ENCODE assay signal across 24 cellular contexts in genomic region chr1:236388332-236388731, GRCh38. TPM values are rescaled to one million over a fixed set of nuclear protein-coding genes. Genes with fewer than 3 reads are reported as not detected.
DNase-seq lines count a peak whose midpoint lies in the region; ATAC-seq, FAIRE-seq and TF ChIP-seq lines count a peak whose summit lies in the region.
"Had no signal": no experiment of that assay in that cellular context is flagged by ENCODE, and none has a peak within 500 bp of the region (broad histone marks: within the 10 kb centered on the region; RNA-seq: fewer than 3 reads in every experiment).

No MANE protein-coding gene starts in this region.

- no peaks in the 10 kb centered on the region for H3K9me3 Mint-ChIP-seq in activated CD4-positive, alpha-beta T cell treated with anti-CD3 and anti-CD28 coated beads, Interleukin-2, amount 10 ng/mL, durations not matched to agents 24 days and 14 days
- no peaks in the 10 kb centered on the region for H3K9me3 Mint-ChIP-seq in activated CD4-positive, alpha-beta T cell treated with anti-CD3 and anti-CD28 coated beads for 36 hours (ENCODE audit: low read depth)
- no peaks in the 10 kb centered on the region for H3K9me3 Mint-ChIP-seq in osteocyte (ENCODE audit: unreplicated experiment)
- H3K9me3 Mint-ChIP-seq: CD4-positive, alpha-beta T cell; CD8-positive, alpha-beta T cell had no signal

- H3K27me3 Mint-ChIP-seq in activated CD4-positive, alpha-beta T cell treated with anti-CD3 and anti-CD28 coated beads, Interleukin-2, amount 10 ng/mL, durations not matched to agents 24 days and 14 days, result peaks cover 16% of the 10 kb centered on the region
- H3K27me3 Mint-ChIP-seq in activated CD4-positive, alpha-beta T cell treated with anti-CD3 and anti-CD28 coated beads for 36 hours, result peaks cover 15% of the 10 kb centered on the region
- H3K27me3 Mint-ChIP-seq in osteocyte (ENCODE audit: unreplicated experiment), result peaks cover 33% of the 10 kb centered on the region

- no TSS peak for BruUV-seq in Panc1 (replicated peaks; lab: Mats Ljungman, UMichigan)

- TF ChIP-seq CTCF in Panc1 (IDR thresholded peaks at IDR 0.05), result no peak
- TF ChIP-seq CTCF in osteocyte (IDR thresholded peaks at IDR 0.05), result no peak

- intact Hi-C loops in activated CD4-positive, alpha-beta T cell treated with anti-CD3 and anti-CD28 coated beads, Interleukin-2, amount 10 ng/mL, durations not matched to agents 24 days and 14 days (cut with micrococcal nuclease), result no loop called here
- intact Hi-C loops in activated CD4-positive, alpha-beta T cell treated with anti-CD3 and anti-CD28 coated beads for 36 hours (cut with DNase I, micrococcal nuclease), result no loop called here
- intact Hi-C loops in Panc1 (cut with micrococcal nuclease; ENCODE audit: unreplicated experiment), result no loop called here

- peak; percentile 56 for FAIRE-seq in TTC549 (lab: Jason Lieb, UNC)
- FAIRE-seq: A549, D721Med, G401.6, GM12891, GM19239 had no signal

- peak overlapping the region; percentile 13; the same call in 1 of the 2 replicates for H3K27ac ChIP-seq in Panc1 (ENCODE audit: low read length)
- H3K27ac ChIP-seq: BLaER1 treated with 17β-estradiol and CSF1 and Interleukin-3, amounts not matched to agents 10 nM and 100 nM had no signal

- DNase-seq in activated CD4-positive, alpha-beta T cell treated with anti-CD3 and anti-CD28 coated beads, Interleukin-2, amount 10 ng/mL, durations not matched to agents 24 days and 14 days, result peak; percentile 21
- no peak for DNase-seq in activated CD4-positive, alpha-beta T cell treated with anti-CD3 and anti-CD28 coated beads for 36 hours
- no peak for DNase-seq in Panc1 (ENCODE audit: low read depth, low spot score)
- DNase-seq in osteocyte (ENCODE audit: extremely low spot score, unreplicated experiment), result peak; percentile 13
- no peak for DNase-seq in NCI-H2171 treated with DMSO at 0.1 percent for 48 hours (lab: John Stamatoyannopoulos, UW)
- no peak for DNase-seq in NCI-H345 (lab: John Stamatoyannopoulos, UW)
- DNase-seq in cerebellar nuclear complex (lab: John Stamatoyannopoulos, UW), result no peak
- DNase-seq: AML-193; Caco-2; Calu3; CD4-positive, alpha-beta T cell; CD8-positive, alpha-beta T cell; DMS79 treated with DMSO at 0.1 percent for 48 hours; GF-D8 had no signal

- no peak overlapping the region for H3K4me3 ChIP-seq in Panc1 (ENCODE audit: low read depth in 2 of 2, low read length in 2 of 2)
- H3K4me3 ChIP-seq: A549; BLaER1 treated with 17β-estradiol and CSF1 and Interleukin-3, amounts not matched to agents 10 nM and 100 nM had no signal

- H3K4me1 Mint-ChIP-seq in activated CD4-positive, alpha-beta T cell treated with anti-CD3 and anti-CD28 coated beads, Interleukin-2, amount 10 ng/mL, durations not matched to agents 24 days and 14 days, result no peaks in the 10 kb centered on the region
- no peaks in the 10 kb centered on the region for H3K4me1 Mint-ChIP-seq in activated CD4-positive, alpha-beta T cell treated with anti-CD3 and anti-CD28 coated beads for 36 hours
- no peaks in the 10 kb centered on the region for H3K4me1 Mint-ChIP-seq in osteocyte (ENCODE audit: unreplicated experiment)
- H3K4me1 Mint-ChIP-seq: B cell had no signal

- ATAC-seq in activated CD4-positive, alpha-beta T cell treated with anti-CD3 and anti-CD28 coated beads for 36 hours, result no peak
- no peak for ATAC-seq in Panc1
- ATAC-seq: CD8-positive, alpha-beta T cell had no signal

- peaks cover 23% of the 10 kb centered on the region for H3K4me1 ChIP-seq in Panc1 (ENCODE audit: control insufficient read depth, insufficient read depth, low read length)

- H3K36me3 Mint-ChIP-seq in activated CD4-positive, alpha-beta T cell treated with anti-CD3 and anti-CD28 coated beads, Interleukin-2, amount 10 ng/mL, durations not matched to agents 24 days and 14 days (ENCODE audit: low read depth), result no peaks in the 10 kb centered on the region
- H3K36me3 Mint-ChIP-seq in activated CD4-positive, alpha-beta T cell treated with anti-CD3 and anti-CD28 coated beads for 36 hours (ENCODE audit: low read depth), result no peaks in the 10 kb centered on the region
- H3K36me3 Mint-ChIP-seq in osteocyte (ENCODE audit: unreplicated experiment), result no peaks in the 10 kb centered on the region
- H3K36me3 Mint-ChIP-seq: CD8-positive, alpha-beta T cell had no signal

- no peaks in the 10 kb centered on the region for H3K9me3 ChIP-seq in Panc1 (ENCODE audit: control insufficient read depth, insufficient read depth, low read depth, low read length)
- H3K9me3 ChIP-seq: A549; BLaER1 treated with 17β-estradiol and CSF1 and Interleukin-3, amounts not matched to agents 10 nM and 100 nM had no signal

- POLR2A ChIA-PET in activated CD4-positive, alpha-beta T cell treated with anti-CD3 and anti-CD28 coated beads for 36 hours (lab: Charles Lee), result interaction anchor here (0.6 kb wide), 1 partner anchor 29 kb away, joined by 3 read pairs; no protein-coding TSS in a partner anchor
- POLR2A ChIA-PET in Panc1 (lab: Charles Lee), result interaction anchor here (0.6 kb wide), 1 partner anchor 17 kb away, joined by 10 read pairs; no protein-coding TSS in a partner anchor

- in situ Hi-C loops in Panc1 (cut with HindIII; ENCODE audit: low pct_unique_long_range_greater_than_20kb, low sequenced_read_pairs), result no loop called here

- H3K4me3 Mint-ChIP-seq in activated CD4-positive, alpha-beta T cell treated with anti-CD3 and anti-CD28 coated beads, Interleukin-2, amount 10 ng/mL, durations not matched to agents 24 days and 14 days, result no peak overlapping the region
- no peak overlapping the region for H3K4me3 Mint-ChIP-seq in activated CD4-positive, alpha-beta T cell treated with anti-CD3 and anti-CD28 coated beads for 36 hours
- no peak overlapping the region for H3K4me3 Mint-ChIP-seq in osteocyte (ENCODE audit: unreplicated experiment)
- H3K4me3 Mint-ChIP-seq: B cell; CD4-positive, alpha-beta T cell; CD8-positive, alpha-beta T cell had no signal

- H3K27ac Mint-ChIP-seq in activated CD4-positive, alpha-beta T cell treated with anti-CD3 and anti-CD28 coated beads, Interleukin-2, amount 10 ng/mL, durations not matched to agents 24 days and 14 days, result no peak overlapping the region
- H3K27ac Mint-ChIP-seq in activated CD4-positive, alpha-beta T cell treated with anti-CD3 and anti-CD28 coated beads for 36 hours, result no peak overlapping the region
- no peak overlapping the region for H3K27ac Mint-ChIP-seq in osteocyte (ENCODE audit: unreplicated experiment)
- H3K27ac Mint-ChIP-seq: B cell; CD4-positive, alpha-beta T cell; CD8-positive, alpha-beta T cell had no signal

- no peaks in the 10 kb centered on the region for H3K36me3 ChIP-seq in Panc1 (ENCODE audit: control insufficient read depth, insufficient read depth, low read length)
- H3K36me3 ChIP-seq: BLaER1 treated with 17β-estradiol and CSF1 and Interleukin-3, amounts not matched to agents 10 nM and 100 nM had no signal

- CTCF ChIA-PET in activated CD4-positive, alpha-beta T cell treated with anti-CD3 and anti-CD28 coated beads for 36 hours (lab: Charles Lee), result interaction anchor here (0.7 to 1.0 kb wide), 2 partner anchors 9 to 14 kb away, joined by 3 read pairs; no protein-coding TSS in a partner anchor
- CTCF ChIA-PET in Panc1 (lab: Charles Lee), result no interaction called here

- H3K27me3 ChIP-seq in Panc1 (ENCODE audit: control insufficient read depth, insufficient read depth, low read length), result no peaks in the 10 kb centered on the region
- H3K27me3 ChIP-seq: BLaER1 treated with 17β-estradiol and CSF1 and Interleukin-3, amounts not matched to agents 10 nM and 100 nM had no signal

RNA-seq across cellular contexts. Expression of gene EDARADD, which starts 5.8 kb away (rescaled TPM):
- 32.0 and 32.6 TPM in 2 replicates for total RNA-seq in activated CD4-positive, alpha-beta T cell treated with anti-CD3 and anti-CD28 coated beads, Interleukin-2, amount 10 ng/mL, durations not matched to agents 24 days and 14 days
- total RNA-seq in activated CD4-positive, alpha-beta T cell treated with anti-CD3 and anti-CD28 coated beads for 36 hours, result 1 to 10 TPM; 2.8 to 4.5 TPM
- total RNA-seq in Panc1 (2021; ENCODE audit: unreplicated experiment) (35.4 TPM), osteocyte (0.34 and 0.59 TPM in 2 replicates)
- 30.5 TPM for polyA plus RNA-seq in Panc1 (2012; ENCODE audit: insufficient read length)
- total RNA-seq: A172, B cell had no signal
- polyA plus RNA-seq: BJ had no signal

Comparison
In these comparisons a context has a peak if more than half of its experiments do, and no peak if none do; other contexts are left out.
1. DNase-seq: peak in activated CD4-positive, alpha-beta T cell treated with anti-CD3 and anti-CD28 coated beads, Interleukin-2, amount 10 ng/mL, durations not matched to agents 24 days and 14 days (single experiment) and osteocyte (single experiment); none in activated CD4-positive, alpha-beta T cell treated with anti-CD3 and anti-CD28 coated beads for 36 hours (single experiment), Panc1 (single experiment), NCI-H2171 treated with DMSO at 0.1 percent for 48 hours (single experiment), NCI-H345 (single experiment) and cerebellar nuclear complex (0 of 2).